Comparison of ENCODE assay signal across 25 cellular contexts in the genomic region with DNA sequence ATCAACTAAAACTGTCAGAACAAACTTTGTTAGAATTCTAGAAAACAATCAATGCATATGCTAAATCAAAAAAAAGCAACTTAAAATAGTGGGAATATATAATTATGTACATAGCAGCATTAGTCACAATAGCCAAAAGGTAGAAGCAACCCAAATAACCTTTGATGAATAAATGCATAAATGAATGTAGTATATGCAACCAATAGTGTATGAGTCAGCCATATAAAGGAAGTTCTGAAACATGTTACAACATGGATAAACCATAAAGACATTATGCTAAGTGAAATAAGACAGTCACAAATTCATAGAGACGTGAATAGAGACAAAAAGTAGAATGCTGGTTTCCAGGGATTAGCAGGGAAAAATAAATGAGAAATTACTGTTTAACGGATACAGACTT.
"Had no signal": no experiment of that assay in that cellular context is flagged by ENCODE, and none has a peak within 500 bp of the region (broad histone marks: within the 10 kb centered on the region; RNA-seq: fewer than 3 reads in every experiment).

No MANE protein-coding gene starts in this region.

- H3K27me3 ChIP-seq: esophagus muscularis mucosa, gastroesophageal sphincter, left lung, pancreas, right lobe of liver, tibial artery, upper lobe of left lung, uterus had no signal

- H3K27me3 Mint-ChIP-seq: progenitor cell of endocrine pancreas; stimulated activated memory B cell treated with anti-CD40 and anti-IgM and Interleukin-4, amounts not matched to agents 10 μg/mL and 1 μg/mL and 100 μg/mL, for 72 hours; stimulated activated naive CD8-positive, alpha-beta T cell treated with anti-CD3 and anti-CD28 coated beads, Interleukin-15, Interleukin-2, amounts not matched to agents 100 ng/mL and 50 ng/mL, for 24 hours had no signal

- H3K4me3 ChIP-seq: coronary artery, esophagus muscularis mucosa, gastroesophageal sphincter, left lung, lower lobe of right lung, pancreas, right lobe of liver, tibial artery, upper lobe of left lung, uterus had no signal

- H3K9me3 ChIP-seq: pancreas, right lobe of liver had no signal

- H3K4me1 ChIP-seq: esophagus muscularis mucosa, gastroesophageal sphincter, left lung, lower lobe of right lung, pancreas, right lobe of liver, tibial artery, upper lobe of left lung, uterus had no signal

- H3K4me1 Mint-ChIP-seq: nephron; stimulated activated memory B cell treated with anti-CD40 and anti-IgM and Interleukin-4, amounts not matched to agents 10 μg/mL and 1 μg/mL and 100 μg/mL, for 72 hours had no signal

- FAIRE-seq: endothelial cell of umbilical vein had no signal

- H3K4me3 Mint-ChIP-seq: endodermal cell; nephron; stimulated activated memory B cell treated with anti-CD40 and anti-IgM and Interleukin-4, amounts not matched to agents 10 μg/mL and 1 μg/mL and 100 μg/mL, for 72 hours; stimulated activated naive CD8-positive, alpha-beta T cell treated with anti-CD3 and anti-CD28 coated beads, Interleukin-15, Interleukin-2, amounts not matched to agents 100 ng/mL and 50 ng/mL, for 24 hours had no signal

- DNase-seq: effector CD4-positive, alpha-beta T cell; endodermal cell; glutamatergic neuron; islet precursor cell; left lung; lower lobe of right lung; mesenchymal stem cell; midbrain; occipital lobe; pancreas; right lobe of liver; stimulated activated CD4-positive, alpha-beta T cell treated with anti-CD3 and anti-CD28 coated beads, Interleukin-15, amount 100 ng/mL, for 24 hours; stimulated activated CD4-positive, alpha-beta T cell treated with anti-CD3 and anti-CD28 coated beads, Interleukin-1b, Interleukin-23, amount 100 ng/mL, for 48 hours; stimulated activated CD4-positive, alpha-beta T cell treated with anti-CD3 and anti-CD28 coated beads, Interleukin-4, amount 100 ng/mL, for 24 hours; tibial artery; upper lobe of left lung; uterus had no signal

- ATAC-seq: gastroesophageal sphincter; left lung; lower lobe of right lung; pancreas; right lobe of liver; stimulated activated memory B cell treated with anti-CD40 and anti-IgM and Interleukin-4, amounts not matched to agents 10 μg/mL and 1 μg/mL and 100 μg/mL, for 72 hours had no signal

- H3K36me3 ChIP-seq: esophagus muscularis mucosa, gastroesophageal sphincter, left lung, lower lobe of right lung, pancreas, right lobe of liver, tibial artery, upper lobe of left lung, uterus had no signal

- H3K36me3 Mint-ChIP-seq: stimulated activated memory B cell treated with anti-CD40 and anti-IgM and Interleukin-4, amounts not matched to agents 10 μg/mL and 1 μg/mL and 100 μg/mL, for 72 hours had no signal

- H3K27ac Mint-ChIP-seq: endodermal cell; nephron; progenitor cell of endocrine pancreas; stimulated activated memory B cell treated with anti-CD40 and anti-IgM and Interleukin-4, amounts not matched to agents 10 μg/mL and 1 μg/mL and 100 μg/mL, for 72 hours; stimulated activated naive CD8-positive, alpha-beta T cell treated with anti-CD3 and anti-CD28 coated beads, Interleukin-15, Interleukin-2, amounts not matched to agents 100 ng/mL and 50 ng/mL, for 24 hours had no signal

- H3K27ac ChIP-seq: coronary artery, esophagus muscularis mucosa, gastroesophageal sphincter, left lung, lower lobe of right lung, pancreas, right lobe of liver, tibial artery, upper lobe of left lung, uterus had no signal
